In genomic region chr19:35545001-35545854, GRCh38 we compare ENCODE assay signal across 1 cellular context.
A peak's percentile ranks its signal among the peaks of the same experiment; 100 is the strongest.
TF ChIP-seq lines count a peak whose summit lies in the region.

Gene TMEM147, plus strand, starts transcription at chr19:35545626. Its CDS starts 114 bp downstream, at chr19:35545740.

TF ChIP-seq in WTC11, 78 proteins besides CTCF, POLR2A, EP300 and RAD21 (continued from another document and continues in another):
- TF ChIP-seq E2F1 (CRISPR knock-in tag; IDR thresholded peaks at IDR 0.05) (no peak), NFATC4 (CRISPR knock-in tag; IDR thresholded peaks at IDR 0.05) (no peak), ETV6 (CRISPR knock-in tag; IDR thresholded peaks at IDR 0.05) (peak; percentile 69; the same call in 1 of the 2 replicates), TP53 (CRISPR knock-in tag; IDR thresholded peaks at IDR 0.05) (peak; percentile 68), IRF2 (CRISPR knock-in tag; IDR thresholded peaks at IDR 0.05; ENCODE audit: borderline replicate concordance, low read depth) (no peak), ZNF317 (CRISPR knock-in tag; IDR thresholded peaks at IDR 0.05; ENCODE audit: borderline replicate concordance, low read depth) (no peak), FOXJ3 (CRISPR knock-in tag; IDR thresholded peaks at IDR 0.05; ENCODE audit: borderline replicate concordance) (no peak), ZNF671 (CRISPR knock-in tag; IDR thresholded peaks at IDR 0.05) (no peak), ZNF416 (CRISPR knock-in tag; IDR thresholded peaks at IDR 0.05) (no peak), PRRX2 (CRISPR knock-in tag; IDR thresholded peaks at IDR 0.05) (no peak), CREM (CRISPR knock-in tag; IDR thresholded peaks at IDR 0.05) (peak; percentile 98), PREB (CRISPR knock-in tag; IDR thresholded peaks at IDR 0.05; ENCODE audit: borderline replicate concordance) (no peak), CDX4 (CRISPR knock-in tag; IDR thresholded peaks at IDR 0.05; ENCODE audit: borderline replicate concordance) (no peak), TEAD4 (CRISPR knock-in tag; IDR thresholded peaks at IDR 0.05) (no peak), JUN (CRISPR knock-in tag; IDR thresholded peaks at IDR 0.05) (no peak; the same call in 1 of the 2 replicates), ERG (CRISPR knock-in tag; IDR thresholded peaks at IDR 0.05) (no peak), RORB (CRISPR knock-in tag; IDR thresholded peaks at IDR 0.05) (no peak), ZNF219 (CRISPR knock-in tag; IDR thresholded peaks at IDR 0.05; ENCODE audit: borderline replicate concordance) (no peak), ZNF423 (CRISPR knock-in tag; IDR thresholded peaks at IDR 0.05) (peak; percentile 50), ESRRA (CRISPR knock-in tag; IDR thresholded peaks at IDR 0.05; ENCODE audit: borderline replicate concordance) (peak; percentile 51; the same call in 1 of the 2 replicates), NR1H2 (CRISPR knock-in tag; IDR thresholded peaks at IDR 0.05) (no peak), KAT7 (CRISPR knock-in tag; IDR thresholded peaks at IDR 0.05; ENCODE audit: borderline replicate concordance) (no peak; the same call in 1 of the 2 replicates), FOXK1 (CRISPR knock-in tag; IDR thresholded peaks at IDR 0.05) (peak; percentile 75), JAZF1 (CRISPR knock-in tag; IDR thresholded peaks at IDR 0.05) (no peak), SOX15 (CRISPR knock-in tag; IDR thresholded peaks at IDR 0.05) (no peak), TEAD1 (CRISPR knock-in tag; IDR thresholded peaks at IDR 0.05) (peak; percentile 75; the same call in 1 of the 2 replicates), MXD4 (CRISPR knock-in tag; IDR thresholded peaks at IDR 0.05; ENCODE audit: borderline replicate concordance) (no peak), EMX1 (CRISPR knock-in tag; IDR thresholded peaks at IDR 0.05) (no peak)
- TF ChIP-seq, protein P1, sequence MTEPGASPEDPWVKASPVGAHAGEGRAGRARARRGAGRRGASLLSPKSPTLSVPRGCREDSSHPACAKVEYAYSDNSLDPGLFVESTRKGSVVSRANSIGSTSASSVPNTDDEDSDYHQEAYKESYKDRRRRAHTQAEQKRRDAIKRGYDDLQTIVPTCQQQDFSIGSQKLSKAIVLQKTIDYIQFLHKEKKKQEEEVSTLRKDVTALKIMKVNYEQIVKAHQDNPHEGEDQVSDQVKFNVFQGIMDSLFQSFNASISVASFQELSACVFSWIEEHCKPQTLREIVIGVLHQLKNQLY (CRISPR knock-in tag; IDR thresholded peaks at IDR 0.05): no peak
- TF ChIP-seq, protein P2, sequence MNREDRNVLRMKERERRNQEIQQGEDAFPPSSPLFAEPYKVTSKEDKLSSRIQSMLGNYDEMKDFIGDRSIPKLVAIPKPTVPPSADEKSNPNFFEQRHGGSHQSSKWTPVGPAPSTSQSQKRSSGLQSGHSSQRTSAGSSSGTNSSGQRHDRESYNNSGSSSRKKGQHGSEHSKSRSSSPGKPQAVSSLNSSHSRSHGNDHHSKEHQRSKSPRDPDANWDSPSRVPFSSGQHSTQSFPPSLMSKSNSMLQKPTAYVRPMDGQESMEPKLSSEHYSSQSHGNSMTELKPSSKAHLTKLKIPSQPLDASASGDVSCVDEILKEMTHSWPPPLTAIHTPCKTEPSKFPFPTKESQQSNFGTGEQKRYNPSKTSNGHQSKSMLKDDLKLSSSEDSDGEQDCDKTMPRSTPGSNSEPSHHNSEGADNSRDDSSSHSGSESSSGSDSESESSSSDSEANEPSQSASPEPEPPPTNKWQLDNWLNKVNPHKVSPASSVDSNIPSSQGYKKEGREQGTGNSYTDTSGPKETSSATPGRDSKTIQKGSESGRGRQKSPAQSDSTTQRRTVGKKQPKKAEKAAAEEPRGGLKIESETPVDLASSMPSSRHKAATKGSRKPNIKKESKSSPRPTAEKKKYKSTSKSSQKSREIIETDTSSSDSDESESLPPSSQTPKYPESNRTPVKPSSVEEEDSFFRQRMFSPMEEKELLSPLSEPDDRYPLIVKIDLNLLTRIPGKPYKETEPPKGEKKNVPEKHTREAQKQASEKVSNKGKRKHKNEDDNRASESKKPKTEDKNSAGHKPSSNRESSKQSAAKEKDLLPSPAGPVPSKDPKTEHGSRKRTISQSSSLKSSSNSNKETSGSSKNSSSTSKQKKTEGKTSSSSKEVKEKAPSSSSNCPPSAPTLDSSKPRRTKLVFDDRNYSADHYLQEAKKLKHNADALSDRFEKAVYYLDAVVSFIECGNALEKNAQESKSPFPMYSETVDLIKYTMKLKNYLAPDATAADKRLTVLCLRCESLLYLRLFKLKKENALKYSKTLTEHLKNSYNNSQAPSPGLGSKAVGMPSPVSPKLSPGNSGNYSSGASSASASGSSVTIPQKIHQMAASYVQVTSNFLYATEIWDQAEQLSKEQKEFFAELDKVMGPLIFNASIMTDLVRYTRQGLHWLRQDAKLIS (CRISPR knock-in tag; IDR thresholded peaks at IDR 0.05; ENCODE audit: borderline replicate concordance): no peak
- TF ChIP-seq, protein P3, sequence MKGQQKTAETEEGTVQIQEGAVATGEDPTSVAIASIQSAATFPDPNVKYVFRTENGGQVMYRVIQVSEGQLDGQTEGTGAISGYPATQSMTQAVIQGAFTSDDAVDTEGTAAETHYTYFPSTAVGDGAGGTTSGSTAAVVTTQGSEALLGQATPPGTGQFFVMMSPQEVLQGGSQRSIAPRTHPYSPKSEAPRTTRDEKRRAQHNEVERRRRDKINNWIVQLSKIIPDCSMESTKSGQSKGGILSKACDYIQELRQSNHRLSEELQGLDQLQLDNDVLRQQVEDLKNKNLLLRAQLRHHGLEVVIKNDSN (CRISPR knock-in tag; IDR thresholded peaks at IDR 0.05): peak; percentile 92
- TF ChIP-seq, protein P4, sequence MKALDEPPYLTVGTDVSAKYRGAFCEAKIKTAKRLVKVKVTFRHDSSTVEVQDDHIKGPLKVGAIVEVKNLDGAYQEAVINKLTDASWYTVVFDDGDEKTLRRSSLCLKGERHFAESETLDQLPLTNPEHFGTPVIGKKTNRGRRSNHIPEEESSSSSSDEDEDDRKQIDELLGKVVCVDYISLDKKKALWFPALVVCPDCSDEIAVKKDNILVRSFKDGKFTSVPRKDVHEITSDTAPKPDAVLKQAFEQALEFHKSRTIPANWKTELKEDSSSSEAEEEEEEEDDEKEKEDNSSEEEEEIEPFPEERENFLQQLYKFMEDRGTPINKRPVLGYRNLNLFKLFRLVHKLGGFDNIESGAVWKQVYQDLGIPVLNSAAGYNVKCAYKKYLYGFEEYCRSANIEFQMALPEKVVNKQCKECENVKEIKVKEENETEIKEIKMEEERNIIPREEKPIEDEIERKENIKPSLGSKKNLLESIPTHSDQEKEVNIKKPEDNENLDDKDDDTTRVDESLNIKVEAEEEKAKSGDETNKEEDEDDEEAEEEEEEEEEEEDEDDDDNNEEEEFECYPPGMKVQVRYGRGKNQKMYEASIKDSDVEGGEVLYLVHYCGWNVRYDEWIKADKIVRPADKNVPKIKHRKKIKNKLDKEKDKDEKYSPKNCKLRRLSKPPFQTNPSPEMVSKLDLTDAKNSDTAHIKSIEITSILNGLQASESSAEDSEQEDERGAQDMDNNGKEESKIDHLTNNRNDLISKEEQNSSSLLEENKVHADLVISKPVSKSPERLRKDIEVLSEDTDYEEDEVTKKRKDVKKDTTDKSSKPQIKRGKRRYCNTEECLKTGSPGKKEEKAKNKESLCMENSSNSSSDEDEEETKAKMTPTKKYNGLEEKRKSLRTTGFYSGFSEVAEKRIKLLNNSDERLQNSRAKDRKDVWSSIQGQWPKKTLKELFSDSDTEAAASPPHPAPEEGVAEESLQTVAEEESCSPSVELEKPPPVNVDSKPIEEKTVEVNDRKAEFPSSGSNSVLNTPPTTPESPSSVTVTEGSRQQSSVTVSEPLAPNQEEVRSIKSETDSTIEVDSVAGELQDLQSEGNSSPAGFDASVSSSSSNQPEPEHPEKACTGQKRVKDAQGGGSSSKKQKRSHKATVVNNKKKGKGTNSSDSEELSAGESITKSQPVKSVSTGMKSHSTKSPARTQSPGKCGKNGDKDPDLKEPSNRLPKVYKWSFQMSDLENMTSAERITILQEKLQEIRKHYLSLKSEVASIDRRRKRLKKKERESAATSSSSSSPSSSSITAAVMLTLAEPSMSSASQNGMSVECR (CRISPR knock-in tag; IDR thresholded peaks at IDR 0.05; ENCODE audit: borderline replicate concordance): peak; percentile 88; the same call in 1 of the 2 replicates
- TF ChIP-seq, protein P5, sequence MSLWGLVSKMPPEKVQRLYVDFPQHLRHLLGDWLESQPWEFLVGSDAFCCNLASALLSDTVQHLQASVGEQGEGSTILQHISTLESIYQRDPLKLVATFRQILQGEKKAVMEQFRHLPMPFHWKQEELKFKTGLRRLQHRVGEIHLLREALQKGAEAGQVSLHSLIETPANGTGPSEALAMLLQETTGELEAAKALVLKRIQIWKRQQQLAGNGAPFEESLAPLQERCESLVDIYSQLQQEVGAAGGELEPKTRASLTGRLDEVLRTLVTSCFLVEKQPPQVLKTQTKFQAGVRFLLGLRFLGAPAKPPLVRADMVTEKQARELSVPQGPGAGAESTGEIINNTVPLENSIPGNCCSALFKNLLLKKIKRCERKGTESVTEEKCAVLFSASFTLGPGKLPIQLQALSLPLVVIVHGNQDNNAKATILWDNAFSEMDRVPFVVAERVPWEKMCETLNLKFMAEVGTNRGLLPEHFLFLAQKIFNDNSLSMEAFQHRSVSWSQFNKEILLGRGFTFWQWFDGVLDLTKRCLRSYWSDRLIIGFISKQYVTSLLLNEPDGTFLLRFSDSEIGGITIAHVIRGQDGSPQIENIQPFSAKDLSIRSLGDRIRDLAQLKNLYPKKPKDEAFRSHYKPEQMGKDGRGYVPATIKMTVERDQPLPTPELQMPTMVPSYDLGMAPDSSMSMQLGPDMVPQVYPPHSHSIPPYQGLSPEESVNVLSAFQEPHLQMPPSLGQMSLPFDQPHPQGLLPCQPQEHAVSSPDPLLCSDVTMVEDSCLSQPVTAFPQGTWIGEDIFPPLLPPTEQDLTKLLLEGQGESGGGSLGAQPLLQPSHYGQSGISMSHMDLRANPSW (CRISPR knock-in tag; conservative IDR thresholded peaks at IDR 0.05; ENCODE audit: low read depth): 0 out of 2 replicates have a peak, but pooled peaks have one; percentile 26
- TF ChIP-seq, protein P6, sequence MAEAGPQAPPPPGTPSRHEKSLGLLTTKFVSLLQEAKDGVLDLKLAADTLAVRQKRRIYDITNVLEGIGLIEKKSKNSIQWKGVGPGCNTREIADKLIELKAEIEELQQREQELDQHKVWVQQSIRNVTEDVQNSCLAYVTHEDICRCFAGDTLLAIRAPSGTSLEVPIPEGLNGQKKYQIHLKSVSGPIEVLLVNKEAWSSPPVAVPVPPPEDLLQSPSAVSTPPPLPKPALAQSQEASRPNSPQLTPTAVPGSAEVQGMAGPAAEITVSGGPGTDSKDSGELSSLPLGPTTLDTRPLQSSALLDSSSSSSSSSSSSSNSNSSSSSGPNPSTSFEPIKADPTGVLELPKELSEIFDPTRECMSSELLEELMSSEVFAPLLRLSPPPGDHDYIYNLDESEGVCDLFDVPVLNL (CRISPR knock-in tag; IDR thresholded peaks at IDR 0.05; ENCODE audit: borderline replicate concordance, low read depth): no peak
- TF ChIP-seq, protein P7, sequence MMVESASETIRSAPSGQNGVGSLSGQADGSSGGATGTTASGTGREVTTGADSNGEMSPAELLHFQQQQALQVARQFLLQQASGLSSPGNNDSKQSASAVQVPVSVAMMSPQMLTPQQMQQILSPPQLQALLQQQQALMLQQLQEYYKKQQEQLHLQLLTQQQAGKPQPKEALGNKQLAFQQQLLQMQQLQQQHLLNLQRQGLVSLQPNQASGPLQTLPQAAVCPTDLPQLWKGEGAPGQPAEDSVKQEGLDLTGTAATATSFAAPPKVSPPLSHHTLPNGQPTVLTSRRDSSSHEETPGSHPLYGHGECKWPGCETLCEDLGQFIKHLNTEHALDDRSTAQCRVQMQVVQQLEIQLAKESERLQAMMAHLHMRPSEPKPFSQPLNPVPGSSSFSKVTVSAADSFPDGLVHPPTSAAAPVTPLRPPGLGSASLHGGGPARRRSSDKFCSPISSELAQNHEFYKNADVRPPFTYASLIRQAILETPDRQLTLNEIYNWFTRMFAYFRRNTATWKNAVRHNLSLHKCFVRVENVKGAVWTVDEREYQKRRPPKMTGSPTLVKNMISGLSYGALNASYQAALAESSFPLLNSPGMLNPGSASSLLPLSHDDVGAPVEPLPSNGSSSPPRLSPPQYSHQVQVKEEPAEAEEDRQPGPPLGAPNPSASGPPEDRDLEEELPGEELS (CRISPR knock-in tag; IDR thresholded peaks at IDR 0.05): peak; percentile 77
- TF ChIP-seq, protein P8, sequence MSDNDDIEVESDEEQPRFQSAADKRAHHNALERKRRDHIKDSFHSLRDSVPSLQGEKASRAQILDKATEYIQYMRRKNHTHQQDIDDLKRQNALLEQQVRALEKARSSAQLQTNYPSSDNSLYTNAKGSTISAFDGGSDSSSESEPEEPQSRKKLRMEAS (CRISPR knock-in tag; IDR thresholded peaks at IDR 0.05): peak; percentile 97
- TF ChIP-seq, protein P9, sequence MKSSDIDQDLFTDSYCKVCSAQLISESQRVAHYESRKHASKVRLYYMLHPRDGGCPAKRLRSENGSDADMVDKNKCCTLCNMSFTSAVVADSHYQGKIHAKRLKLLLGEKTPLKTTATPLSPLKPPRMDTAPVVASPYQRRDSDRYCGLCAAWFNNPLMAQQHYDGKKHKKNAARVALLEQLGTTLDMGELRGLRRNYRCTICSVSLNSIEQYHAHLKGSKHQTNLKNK (CRISPR knock-in tag; IDR thresholded peaks at IDR 0.05): no peak
